In the genomic region with DNA sequence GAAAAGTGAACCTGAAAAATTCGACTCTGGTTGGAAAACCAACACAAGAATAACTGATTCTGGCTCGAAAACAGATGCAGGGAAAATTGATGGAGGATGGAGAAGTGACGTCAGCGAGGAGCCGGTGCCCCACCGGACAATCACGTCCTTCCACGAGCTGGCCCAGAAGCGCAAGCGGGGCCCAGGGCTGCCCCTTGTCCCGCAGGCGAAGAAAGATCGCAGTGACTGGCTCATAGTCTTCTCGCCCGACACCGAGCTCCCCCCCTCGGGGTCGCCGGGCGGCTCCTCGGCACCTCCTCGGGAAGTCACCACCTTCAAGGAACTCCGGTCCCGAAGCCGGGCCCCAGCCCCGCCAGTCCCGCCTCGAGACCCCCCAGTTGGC, we compare ENCODE assay signal across 8 cellular contexts. TPM values are rescaled to one million over a fixed set of nuclear protein-coding genes. Genes with fewer than 3 reads are reported as not detected.
A peak's percentile ranks its signal among the peaks of the same experiment; 100 is the strongest.
DNase-seq lines count a peak whose midpoint lies in the region; ATAC-seq and TF ChIP-seq lines count a peak whose summit lies in the region.

No MANE protein-coding gene starts in this region.

- H3K9me3 ChIP-seq in BE2C (no peaks in the 10 kb centered on the region), gastrocnemius medialis (no peaks in the 10 kb centered on the region)

- H3K36me3 ChIP-seq in BE2C (no peaks in the 10 kb centered on the region; the same call in none of the 2 replicates), gastrocnemius medialis (peaks cover 0 to 9% of the 10 kb centered on the region in 2 donors)

- intact Hi-C loops in gastrocnemius medialis (cut with DNase I; ENCODE audit: low total_unique reads) = loop anchor here (5.0 kb wide), 2 partner anchors 270 to 535 kb away; a partner anchor contains a TSS

- DNase-seq in BE2C = no peak
- DNase-seq in HCEC 1CT = peak; percentile 28
- DNase-seq in hepatic stellate cell (ENCODE audit: low spot score) = peak; percentile 71
- no peak for DNase-seq in gastrocnemius medialis
- DNase-seq in NCI-H2029 treated with DMSO at 0.1 percent for 48 hours (lab: John Stamatoyannopoulos, UW) = no peak

- H3K4me1 Mint-ChIP-seq in activated T-helper 17 cell treated with anti-CD3 and anti-CD28 coated beads, Interleukin-2, amount 50 U/mL, for 72 hours = peaks cover 19% of the 10 kb centered on the region

- H3K27me3 Mint-ChIP-seq in activated T-helper 17 cell treated with anti-CD3 and anti-CD28 coated beads, Interleukin-2, amount 50 U/mL, for 72 hours = no peaks in the 10 kb centered on the region

- H3K4me3 ChIP-seq in BE2C (ENCODE audit: low read depth, low read length) = peak overlapping the region; percentile 87
- H3K4me3 ChIP-seq in gastrocnemius medialis = peak overlapping the region; percentile 62 to 95 (median 90)

- TF ChIP-seq CTCF in BE2C (IDR thresholded peaks at IDR 0.05; ENCODE audit: low read depth, low read length) (no peak), gastrocnemius medialis (IDR thresholded peaks at IDR 0.05 in 4 of 5, conservative IDR thresholded peaks at IDR 0.05 in 1 of 5) (no peak)

- peak overlapping the region; percentile 75 for H3K4me3 Mint-ChIP-seq in activated T-helper 17 cell treated with anti-CD3 and anti-CD28 coated beads, Interleukin-2, amount 50 U/mL, for 72 hours

- H3K27ac Mint-ChIP-seq in activated T-helper 17 cell treated with anti-CD3 and anti-CD28 coated beads, Interleukin-2, amount 50 U/mL, for 72 hours = peak overlapping the region; percentile 48

- TF ChIP-seq POLR2A in gastrocnemius medialis (IDR thresholded peaks at IDR 0.05) = no peak

- peak overlapping the region; percentile 82 to 96 (median 87) for H3K27ac ChIP-seq in gastrocnemius medialis

- H3K27me3 ChIP-seq in BE2C = no peaks in the 10 kb centered on the region
- no peaks in the 10 kb centered on the region for H3K27me3 ChIP-seq in gastrocnemius medialis

- peaks cover 37% of the 10 kb centered on the region for H3K36me3 Mint-ChIP-seq in activated T-helper 17 cell treated with anti-CD3 and anti-CD28 coated beads, Interleukin-2, amount 50 U/mL, for 72 hours (ENCODE audit: low read depth)

- no peaks in the 10 kb centered on the region for H3K9me3 Mint-ChIP-seq in activated T-helper 17 cell treated with anti-CD3 and anti-CD28 coated beads, Interleukin-2, amount 50 U/mL, for 72 hours

- in situ Hi-C loops in gastrocnemius medialis (cut with MboI; ENCODE audit: low sequenced_read_pairs in 4 of 4) = no loop called here

- ATAC-seq in activated T-helper 17 cell treated with anti-CD3 and anti-CD28 coated beads, Interleukin-2, amount 50 U/mL, for 72 hours (replicated peaks) = no peak
- ATAC-seq in gastrocnemius medialis (no peak), GM21529 (IDR thresholded peaks at IDR 0.05; ENCODE audit: unreplicated experiment) (no peak), HG02642 (IDR thresholded peaks at IDR 0.05; ENCODE audit: poor library complexity, unreplicated experiment) (no peak)

- H3K4me1 ChIP-seq in BE2C = peaks cover 7% of the 10 kb centered on the region
- peaks cover 16 to 39% of the 10 kb centered on the region in 2 donors for H3K4me1 ChIP-seq in gastrocnemius medialis

RNA-seq across cellular contexts. Expression of a gene that starts 1.9 kb away (rescaled TPM):
- polyA plus RNA-seq in BE2C (2012; ENCODE audit: insufficient read depth, insufficient read length, low read depth) = 28.9 TPM
- 10 to 100 TPM; 22.3 to 30.0 TPM for total RNA-seq in activated T-helper 17 cell treated with anti-CD3 and anti-CD28 coated beads, Interleukin-2, amount 50 U/mL, for 72 hours
- 10 to 100 TPM in 2 of 4 donors, 1 to 10 TPM in 2; 7.4 to 11.5 (median 9.4) TPM for total RNA-seq in gastrocnemius medialis

RNA-seq across cellular contexts. Expression of a gene that starts 13.9 kb away (rescaled TPM):
- 135 TPM for polyA plus RNA-seq in BE2C (2012; ENCODE audit: insufficient read depth, insufficient read length, low read depth)
- 100 to 1,000 TPM; 319 to 371 TPM for total RNA-seq in activated T-helper 17 cell treated with anti-CD3 and anti-CD28 coated beads, Interleukin-2, amount 50 U/mL, for 72 hours
- 10 to 100 TPM; 47.6 to 65.4 (median 49.1) TPM for total RNA-seq in gastrocnemius medialis

RNA-seq across cellular contexts. Expression of a gene that starts 21.3 kb away (rescaled TPM):
- polyA plus RNA-seq in BE2C (2012; ENCODE audit: insufficient read depth, insufficient read length, low read depth) = not detected
- total RNA-seq in activated T-helper 17 cell treated with anti-CD3 and anti-CD28 coated beads, Interleukin-2, amount 50 U/mL, for 72 hours = not detected
- total RNA-seq in gastrocnemius medialis = not detected

RNA-seq across cellular contexts. Expression of a gene that starts 45.3 kb away (rescaled TPM):
- 10.0 TPM for polyA plus RNA-seq in BE2C (2012; ENCODE audit: insufficient read depth, insufficient read length, low read depth)
- total RNA-seq in activated T-helper 17 cell treated with anti-CD3 and anti-CD28 coated beads, Interleukin-2, amount 50 U/mL, for 72 hours = 1 to 10 TPM; 4.1 to 6.0 TPM
- 1 to 10 TPM in 2 of 4 donors, under 1 TPM in 2; 0.18 to 1.5 (median 1.1) TPM for total RNA-seq in gastrocnemius medialis

RNA-seq across cellular contexts. Expression of a gene that starts 49.3 kb away (rescaled TPM):
- 129 TPM for polyA plus RNA-seq in BE2C (2012; ENCODE audit: insufficient read depth, insufficient read length, low read depth)
- total RNA-seq in activated T-helper 17 cell treated with anti-CD3 and anti-CD28 coated beads, Interleukin-2, amount 50 U/mL, for 72 hours = 100 to 1,000 TPM in 1 of 2 donors, 10 to 100 TPM in 1; 87.7 to 131 TPM
- total RNA-seq in gastrocnemius medialis = 10 to 100 TPM in 2 of 4 donors, 1 to 10 TPM in 2; 7.1 to 13.1 (median 9.8) TPM

Comparison
In these comparisons a context has a peak if more than half of its experiments do, and no peak if none do; other contexts are left out.
1. DNase-seq: peak in HCEC 1CT (single experiment) and hepatic stellate cell (single experiment); none in BE2C (single experiment), gastrocnemius medialis (0 of 2) and NCI-H2029 treated with DMSO at 0.1 percent for 48 hours (single experiment).
2. RNA of a gene that starts 13.9 kb away (total RNA-seq): 319 to 371 TPM in activated T-helper 17 cell treated with anti-CD3 and anti-CD28 coated beads, Interleukin-2, amount 50 U/mL, for 72 hours; 47.6 to 65.4 TPM in gastrocnemius medialis; every median in the first group is over 4 times any median in the second.